ENCODE assay signal across 25 cellular contexts in genomic region chr10:87966454-87966853, GRCh38.
DNase-seq lines count a peak whose midpoint lies in the region; TF ChIP-seq lines count a peak whose summit lies in the region.
"Had no signal": no experiment of that assay in that cellular context is flagged by ENCODE, and none has a peak within 500 bp of the region (broad histone marks: within the 10 kb centered on the region; RNA-seq: fewer than 3 reads in every experiment).

No MANE protein-coding gene starts in this region.

- no peak overlapping the region for H3K4me3 ChIP-seq in neutrophil (ENCODE audit: low read depth in 1 of 2, low read length in 1 of 2)
- H3K4me3 ChIP-seq: A549, GM23338 had no signal

- peak; percentile 24 for DNase-seq in ELR (ENCODE audit: low read depth)
- peak; percentile 28 for DNase-seq in M059J (ENCODE audit: low read depth)
- peak; percentile 64 to 67 for DNase-seq in dermis microvascular lymphatic vessel endothelial cell (ENCODE audit: low read depth in 2 of 2)
- DNase-seq in substantia nigra (lab: John Stamatoyannopoulos, UW) = no peak
- no peak for DNase-seq in NCI-H2081 (lab: John Stamatoyannopoulos, UW)
- DNase-seq in DMS53 treated with DMSO at 0.1 percent for 48 hours (lab: John Stamatoyannopoulos, UW; ENCODE audit: unreplicated experiment) = no peak
- DNase-seq in SKM-1 (lab: John Stamatoyannopoulos, UW; ENCODE audit: unreplicated experiment) = no peak
- DNase-seq: BE2C; CD8-positive, alpha-beta memory T cell; DMS 273 treated with DMSO at 0.1 percent for 48 hours; DMS79 treated with DMSO at 0.1 percent for 48 hours; H9; MV-4-11; NCI-H1105; NCI-H1436 treated with DMSO at 0.1 percent for 48 hours; NCI-H1930; NCI-H446 treated with DMSO at 0.1 percent for 48 hours; NCI-H526; SHP77; SW 1271 had no signal

- H3K27ac ChIP-seq in neutrophil (peak overlapping the region; percentile 66), substantia nigra (ENCODE audit: low read depth, low read length, poor library complexity, severe bottlenecking) (no peak overlapping the region)
- H3K27ac ChIP-seq: A549, HL-60, RWPE1 had no signal

- TF ChIP-seq CTCF in neutrophil (IDR thresholded peaks at IDR 0.05) = no peak

- no peaks in the 10 kb centered on the region for H3K4me1 ChIP-seq in neutrophil (ENCODE audit: control insufficient read depth in 1 of 2, insufficient read depth in 1 of 2, low read depth in 1 of 2, low read length in 1 of 2)
- H3K4me1 ChIP-seq: BE2C had no signal

- no peaks in the 10 kb centered on the region for H3K9me3 ChIP-seq in neutrophil
- H3K9me3 ChIP-seq: A549, BE2C had no signal

- H3K27me3 ChIP-seq in neutrophil = no peaks in the 10 kb centered on the region
- H3K27me3 ChIP-seq: BE2C had no signal

- peaks cover 60% of the 10 kb centered on the region for H3K36me3 ChIP-seq in neutrophil

Comparison
In these comparisons a context has a peak if more than half of its experiments do, and no peak if none do; other contexts are left out.
1. DNase-seq: peak in ELR (single experiment), M059J (single experiment) and dermis microvascular lymphatic vessel endothelial cell (2 of 2); none in substantia nigra (0 of 49), NCI-H2081 (0 of 2), DMS53 treated with DMSO at 0.1 percent for 48 hours (single experiment) and SKM-1 (single experiment).